Comparison of ENCODE assay signal across 20 cellular contexts in genomic region chr11:22037505-22037904, GRCh38.
DNase-seq lines count a peak whose midpoint lies in the region; TF ChIP-seq lines count a peak whose summit lies in the region.
"Had no signal": no experiment of that assay in that cellular context is flagged by ENCODE, and none has a peak within 500 bp of the region (broad histone marks: within the 10 kb centered on the region; RNA-seq: fewer than 3 reads in every experiment).

No MANE protein-coding gene starts in this region.

- H4K91ac ChIP-seq in H9 (ENCODE audit: insufficient read length, low read depth, low read length), result no peak overlapping the region

- H3K9me3 Mint-ChIP-seq in H9 (no peaks in the 10 kb centered on the region), endodermal cell (no peaks in the 10 kb centered on the region), neural progenitor cell (no peaks in the 10 kb centered on the region)

- H3K4me3 Mint-ChIP-seq in H9 (no peak overlapping the region), endodermal cell (no peak overlapping the region), neural progenitor cell (no peak overlapping the region)
- H3K4me3 Mint-ChIP-seq: CD4-positive, alpha-beta memory T cell; HFFc6 had no signal

- peaks cover 4% of the 10 kb centered on the region; the same call in 1 of the 2 replicates for H3K27me3 Mint-ChIP-seq in H9 (ENCODE audit: low read depth)
- peaks cover 26% of the 10 kb centered on the region for H3K27me3 Mint-ChIP-seq in endodermal cell (ENCODE audit: insufficient read depth)
- no peaks in the 10 kb centered on the region for H3K27me3 Mint-ChIP-seq in neural progenitor cell (ENCODE audit: insufficient read depth, low read depth)
- H3K27me3 Mint-ChIP-seq: CD4-positive, alpha-beta memory T cell had no signal

- H3K79me2 ChIP-seq in H9 (ENCODE audit: insufficient read depth, low read length), result no peaks in the 10 kb centered on the region
- H3K79me2 ChIP-seq in neural progenitor cell (ENCODE audit: low read depth), result no peaks in the 10 kb centered on the region

- no peak overlapping the region for H2AK5ac ChIP-seq in H9 (ENCODE audit: insufficient read length, low read length)

- H3K27ac Mint-ChIP-seq in H9 (no peak overlapping the region), endodermal cell (no peak overlapping the region), neural progenitor cell (no peak overlapping the region)
- H3K27ac Mint-ChIP-seq: CD4-positive, alpha-beta memory T cell; HFFc6 had no signal

- H3K9me3 ChIP-seq in H9 (ENCODE audit: control insufficient read depth, low read depth, low read length) (no peaks in the 10 kb centered on the region), endodermal cell (ENCODE audit: control insufficient read depth, low read length) (no peaks in the 10 kb centered on the region), neural progenitor cell (ENCODE audit: low read depth) (no peaks in the 10 kb centered on the region)
- H3K9me3 ChIP-seq: A549, HAP-1 had no signal

- H3F3A ChIP-seq in neural progenitor cell (ENCODE audit: low read depth), result no peaks in the 10 kb centered on the region

- H3K4ac ChIP-seq in H9 (ENCODE audit: low read depth, low read length), result no peak overlapping the region

- H3K36me3 ChIP-seq in endodermal cell (ENCODE audit: control insufficient read depth, insufficient read depth, low read length) (no peaks in the 10 kb centered on the region), neural progenitor cell (no peaks in the 10 kb centered on the region)
- H3K36me3 ChIP-seq: HAP-1 had no signal

- H2BK12ac ChIP-seq in H9 (ENCODE audit: insufficient read length, low read depth, low read length), result no peak overlapping the region

- H3K4me3 ChIP-seq in endodermal cell (ENCODE audit: low read length) (no peak overlapping the region), neural progenitor cell (no peak overlapping the region)
- H3K4me3 ChIP-seq: A549, GM23248, HAP-1 had no signal

- H3K4me2 ChIP-seq in H9 (ENCODE audit: insufficient read depth, insufficient read length, low read length), result no peak overlapping the region
- no peak overlapping the region for H3K4me2 ChIP-seq in neural progenitor cell
- H3K4me2 ChIP-seq: A549 had no signal

- H3K9ac ChIP-seq in H9 (ENCODE audit: extremely low read depth, insufficient read length, low read length) (no peak overlapping the region), endodermal cell (ENCODE audit: extremely low read depth, low read length, poor library complexity, severe bottlenecking) (no peak overlapping the region), neural progenitor cell (no peak overlapping the region)
- H3K9ac ChIP-seq: GM23248 had no signal

- no peak overlapping the region for H3K18ac ChIP-seq in H9 (ENCODE audit: insufficient read length, low read depth, low read length)

- no peak overlapping the region for H3K14ac ChIP-seq in H9 (ENCODE audit: insufficient read depth, low read length)

- no peak overlapping the region for H2BK5ac ChIP-seq in H9 (ENCODE audit: insufficient read length, low read length)

- H4K20me1 ChIP-seq in H9 (ENCODE audit: control insufficient read depth, insufficient read depth, insufficient read length) (no peaks in the 10 kb centered on the region), neural progenitor cell (ENCODE audit: low read depth) (no peaks in the 10 kb centered on the region)

- no peak overlapping the region for H3K23ac ChIP-seq in H9 (ENCODE audit: insufficient read length, low read depth, low read length)

- no peak overlapping the region for H2BK20ac ChIP-seq in H9 (ENCODE audit: low read depth, low read length, poor library complexity, severe bottlenecking)

- H3K4me1 Mint-ChIP-seq in H9, result no peaks in the 10 kb centered on the region
- peaks cover 2% of the 10 kb centered on the region for H3K4me1 Mint-ChIP-seq in endodermal cell
- H3K4me1 Mint-ChIP-seq in neural progenitor cell, result no peaks in the 10 kb centered on the region
- H3K4me1 Mint-ChIP-seq: CD4-positive, alpha-beta memory T cell had no signal

- TF ChIP-seq CTCF in H9 (conservative IDR thresholded peaks at IDR 0.05) (no peak), endodermal cell (conservative IDR thresholded peaks at IDR 0.05) (no peak), neural progenitor cell (IDR thresholded peaks at IDR 0.05) (no peak)

- H3T11ph ChIP-seq in H9 (ENCODE audit: low read length), result no peak overlapping the region

- no peaks in the 10 kb centered on the region for H3K36me3 Mint-ChIP-seq in H9 (ENCODE audit: insufficient read depth in 1 of 3, low read depth in 3 of 3)
- H3K36me3 Mint-ChIP-seq in endodermal cell (ENCODE audit: low read depth), result no peaks in the 10 kb centered on the region
- H3K36me3 Mint-ChIP-seq in neural progenitor cell, result no peaks in the 10 kb centered on the region
- H3K36me3 Mint-ChIP-seq: CD4-positive, alpha-beta memory T cell had no signal

- H2BK120ac ChIP-seq in H9 (ENCODE audit: low read depth, low read length, poor library complexity, severe bottlenecking), result no peak overlapping the region

- H3K23me2 ChIP-seq in H9 (ENCODE audit: insufficient read length, low read depth, low read length, poor library complexity, severe bottlenecking), result no peaks in the 10 kb centered on the region

- WGBS in H9 (ENCODE audit: extremely low coverage, insufficient read length, low lambda C conversion rate), result no CpG with 5 or more reads among the region's 9 CpGs
- WGBS in endodermal cell (ENCODE audit: insufficient coverage in 1 of 2, insufficient read length in 1 of 2), 2 experiments, result 82 to 84% methylated on average over 6 to 8 of the region's 9 CpGs

- H2AFZ ChIP-seq in H9 (ENCODE audit: low read length) (no peak overlapping the region), neural progenitor cell (replicated peaks) (no peak overlapping the region)
- H2AFZ ChIP-seq: GM23248 had no signal

- DNase-seq in H9, result peak; percentile 27
- peak; percentile 55 for DNase-seq in endodermal cell
- peak; percentile 3 for DNase-seq in neural progenitor cell (ENCODE audit: low spot score)
- DNase-seq in stimulated activated CD4-positive, alpha-beta T cell treated with anti-CD3 and anti-CD28 coated beads, Interleukin-4, amount 100 ng/mL, for 24 hours, result no peak
- DNase-seq in SHP77 (lab: John Stamatoyannopoulos, UW), result no peak
- DNase-seq in Ammon's horn (ENCODE audit: low spot score), result no peak
- DNase-seq: 8988T; ACHN; AML-193; C1 segment of cervical spinal cord; Calu3; CD4-positive, alpha-beta memory T cell; COR-L47; DMS53; DMS79 treated with DMSO at 0.1 percent for 48 hours; GF-D8; GM23248; HFFc6 had no signal

- H3K79me1 ChIP-seq in H9 (ENCODE audit: insufficient read depth, low read depth, low read length, poor library complexity, severe bottlenecking), result no peaks in the 10 kb centered on the region

- no peak overlapping the region for H4K5ac ChIP-seq in H9 (ENCODE audit: insufficient read length, low read depth, low read length)

- H2BK15ac ChIP-seq in H9 (ENCODE audit: low read depth, low read length), result no peak overlapping the region

- H3K27ac ChIP-seq in H9 (ENCODE audit: insufficient read length, low read depth, low read length), result no peak overlapping the region
- no peak overlapping the region for H3K27ac ChIP-seq in endodermal cell (ENCODE audit: low read depth, low read length)
- H3K27ac ChIP-seq in neural progenitor cell, result no peak overlapping the region
- H3K27ac ChIP-seq: A549, GM23248 had no signal

- no peak overlapping the region for H4K8ac ChIP-seq in H9 (replicated peaks; ENCODE audit: insufficient read length, low read depth, low read length)

- H3K56ac ChIP-seq in H9 (ENCODE audit: insufficient read length, low read depth, low read length), result no peak overlapping the region

- H3K27me3 ChIP-seq in H9 (ENCODE audit: insufficient read depth, low read length), result no peaks in the 10 kb centered on the region
- no peaks in the 10 kb centered on the region for H3K27me3 ChIP-seq in endodermal cell (ENCODE audit: control insufficient read depth, insufficient read depth, low read length, poor library complexity, severe bottlenecking)
- H3K27me3 ChIP-seq in neural progenitor cell, result no peaks in the 10 kb centered on the region

- no peaks in the 10 kb centered on the region for H3K4me1 ChIP-seq in H9 (ENCODE audit: insufficient read depth, low read length)
- H3K4me1 ChIP-seq in endodermal cell (ENCODE audit: control insufficient read depth, insufficient read depth, low read length), result no peaks in the 10 kb centered on the region
- H3K4me1 ChIP-seq in neural progenitor cell, result no peaks in the 10 kb centered on the region
- H3K4me1 ChIP-seq: A549, HAP-1 had no signal

Comparison
In these comparisons a context has a peak if more than half of its experiments do, and no peak if none do; other contexts are left out.
1. DNase-seq: peak in H9 (single experiment), endodermal cell (single experiment) and neural progenitor cell (single experiment); none in stimulated activated CD4-positive, alpha-beta T cell treated with anti-CD3 and anti-CD28 coated beads, Interleukin-4, amount 100 ng/mL, for 24 hours (single experiment), SHP77 (0 of 2) and Ammon's horn (single experiment).